In genomic region chr2:46308081-46308480, GRCh38 we compare ENCODE assay signal across 1 cellular context.
TF ChIP-seq lines count a peak whose summit lies in the region.

No MANE protein-coding gene starts in this region.

TF ChIP-seq in GM23338, 12 proteins besides CTCF, POLR2A, EP300 and RAD21 (continued from another document):
- TF ChIP-seq REST (IDR thresholded peaks at IDR 0.05; ENCODE audit: unreplicated experiment): no peak
- no peak for TF ChIP-seq CREB1 (CRISPR knock-in tag; IDR thresholded peaks at IDR 0.05; ENCODE audit: low read depth)
- TF ChIP-seq ETS1 (IDR thresholded peaks at IDR 0.05): no peak
- no peak for TF ChIP-seq NANOG (IDR thresholded peaks at IDR 0.05; ENCODE audit: borderline replicate concordance)
- TF ChIP-seq STAT1 (IDR thresholded peaks at IDR 0.05; ENCODE audit: unreplicated experiment): no peak
- TF ChIP-seq POLR2AphosphoS5 (IDR thresholded peaks at IDR 0.05; ENCODE audit: low read depth): no peak
- TF ChIP-seq ZNF114 (CRISPR knock-in tag; IDR thresholded peaks at IDR 0.05): no peak
- TF ChIP-seq, protein P1, sequence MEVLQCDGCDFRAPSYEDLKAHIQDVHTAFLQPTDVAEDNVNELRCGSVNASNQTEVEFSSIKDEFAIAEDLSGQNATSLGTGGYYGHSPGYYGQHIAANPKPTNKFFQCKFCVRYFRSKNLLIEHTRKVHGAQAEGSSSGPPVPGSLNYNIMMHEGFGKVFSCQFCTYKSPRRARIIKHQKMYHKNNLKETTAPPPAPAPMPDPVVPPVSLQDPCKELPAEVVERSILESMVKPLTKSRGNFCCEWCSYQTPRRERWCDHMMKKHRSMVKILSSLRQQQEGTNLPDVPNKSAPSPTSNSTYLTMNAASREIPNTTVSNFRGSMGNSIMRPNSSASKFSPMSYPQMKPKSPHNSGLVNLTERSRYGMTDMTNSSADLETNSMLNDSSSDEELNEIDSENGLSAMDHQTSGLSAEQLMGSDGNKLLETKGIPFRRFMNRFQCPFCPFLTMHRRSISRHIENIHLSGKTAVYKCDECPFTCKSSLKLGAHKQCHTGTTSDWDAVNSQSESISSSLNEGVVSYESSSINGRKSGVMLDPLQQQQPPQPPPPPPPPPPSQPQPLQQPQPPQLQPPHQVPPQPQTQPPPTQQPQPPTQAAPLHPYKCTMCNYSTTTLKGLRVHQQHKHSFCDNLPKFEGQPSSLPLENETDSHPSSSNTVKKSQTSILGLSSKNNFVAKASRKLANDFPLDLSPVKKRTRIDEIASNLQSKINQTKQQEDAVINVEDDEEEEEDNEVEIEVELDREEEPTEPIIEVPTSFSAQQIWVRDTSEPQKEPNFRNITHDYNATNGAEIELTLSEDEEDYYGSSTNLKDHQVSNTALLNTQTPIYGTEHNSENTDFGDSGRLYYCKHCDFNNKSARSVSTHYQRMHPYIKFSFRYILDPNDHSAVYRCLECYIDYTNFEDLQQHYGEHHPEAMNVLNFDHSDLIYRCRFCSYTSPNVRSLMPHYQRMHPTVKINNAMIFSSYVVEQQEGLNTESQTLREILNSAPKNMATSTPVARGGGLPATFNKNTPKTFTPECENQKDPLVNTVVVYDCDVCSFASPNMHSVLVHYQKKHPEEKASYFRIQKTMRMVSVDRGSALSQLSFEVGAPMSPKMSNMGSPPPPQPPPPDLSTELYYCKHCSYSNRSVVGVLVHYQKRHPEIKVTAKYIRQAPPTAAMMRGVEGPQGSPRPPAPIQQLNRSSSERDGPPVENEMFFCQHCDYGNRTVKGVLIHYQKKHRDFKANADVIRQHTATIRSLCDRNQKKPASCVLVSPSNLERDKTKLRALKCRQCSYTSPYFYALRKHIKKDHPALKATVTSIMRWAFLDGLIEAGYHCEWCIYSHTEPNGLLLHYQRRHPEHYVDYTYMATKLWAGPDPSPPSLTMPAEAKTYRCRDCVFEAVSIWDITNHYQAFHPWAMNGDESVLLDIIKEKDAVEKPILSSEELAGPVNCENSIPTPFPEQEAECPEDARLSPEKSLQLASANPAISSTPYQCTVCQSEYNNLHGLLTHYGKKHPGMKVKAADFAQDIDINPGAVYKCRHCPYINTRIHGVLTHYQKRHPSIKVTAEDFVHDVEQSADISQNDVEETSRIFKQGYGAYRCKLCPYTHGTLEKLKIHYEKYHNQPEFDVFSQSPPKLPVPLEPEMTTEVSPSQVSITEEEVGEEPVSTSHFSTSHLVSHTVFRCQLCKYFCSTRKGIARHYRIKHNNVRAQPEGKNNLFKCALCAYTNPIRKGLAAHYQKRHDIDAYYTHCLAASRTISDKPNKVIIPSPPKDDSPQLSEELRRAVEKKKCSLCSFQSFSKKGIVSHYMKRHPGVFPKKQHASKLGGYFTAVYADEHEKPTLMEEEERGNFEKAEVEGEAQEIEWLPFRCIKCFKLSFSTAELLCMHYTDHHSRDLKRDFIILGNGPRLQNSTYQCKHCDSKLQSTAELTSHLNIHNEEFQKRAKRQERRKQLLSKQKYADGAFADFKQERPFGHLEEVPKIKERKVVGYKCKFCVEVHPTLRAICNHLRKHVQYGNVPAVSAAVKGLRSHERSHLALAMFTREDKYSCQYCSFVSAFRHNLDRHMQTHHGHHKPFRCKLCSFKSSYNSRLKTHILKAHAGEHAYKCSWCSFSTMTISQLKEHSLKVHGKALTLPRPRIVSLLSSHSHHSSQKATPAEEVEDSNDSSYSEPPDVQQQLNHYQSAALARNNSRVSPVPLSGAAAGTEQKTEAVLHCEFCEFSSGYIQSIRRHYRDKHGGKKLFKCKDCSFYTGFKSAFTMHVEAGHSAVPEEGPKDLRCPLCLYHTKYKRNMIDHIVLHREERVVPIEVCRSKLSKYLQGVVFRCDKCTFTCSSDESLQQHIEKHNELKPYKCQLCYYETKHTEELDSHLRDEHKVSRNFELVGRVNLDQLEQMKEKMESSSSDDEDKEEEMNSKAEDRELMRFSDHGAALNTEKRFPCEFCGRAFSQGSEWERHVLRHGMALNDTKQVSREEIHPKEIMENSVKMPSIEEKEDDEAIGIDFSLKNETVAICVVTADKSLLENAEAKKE (CRISPR knock-in tag; IDR thresholded peaks at IDR 0.05): no peak
- no peak for TF ChIP-seq JUNB (IDR thresholded peaks at IDR 0.05; ENCODE audit: unreplicated experiment)
- no peak for TF ChIP-seq ZNF331 (CRISPR knock-in tag; IDR thresholded peaks at IDR 0.05; ENCODE audit: low read depth)
